Comparison of ENCODE assay signal across 8 cellular contexts in the genomic region with DNA sequence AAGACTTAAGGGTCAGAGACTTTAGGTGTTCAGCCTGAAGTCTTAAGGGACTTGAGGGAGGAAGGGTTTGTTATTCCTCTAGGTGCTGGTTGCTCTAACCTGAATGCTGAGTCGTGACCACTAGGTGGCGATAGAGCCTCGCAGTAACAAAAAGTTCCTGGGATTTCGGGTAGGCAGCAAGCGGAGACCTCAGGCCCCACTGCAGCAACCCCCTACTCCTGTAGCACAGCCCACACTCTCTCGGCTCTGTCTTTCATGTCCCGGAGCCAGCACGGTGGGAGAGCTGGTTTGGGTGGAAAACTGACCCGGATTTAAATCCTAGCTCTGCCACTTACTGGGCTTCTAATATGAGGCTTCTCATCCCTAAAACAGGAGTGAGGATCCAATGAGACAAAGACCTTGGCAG.
DNase-seq lines count a peak whose midpoint lies in the region; ATAC-seq and TF ChIP-seq lines count a peak whose summit lies in the region.

No MANE protein-coding gene starts in this region.

- no peaks in the 10 kb centered on the region; the same call in 1 of the 2 replicates for H3K27me3 Mint-ChIP-seq in WTC11 (ENCODE audit: low read depth)

- CTCF ChIA-PET in WTC11 (lab: Charles Lee), result interaction anchor here (0.6 to 1.9 kb wide), 4 partner anchors 8 to 55 kb away, joined by 3 to 7 read pairs (median 4); no protein-coding TSS in a partner anchor

- peak; percentile 81 for TF ChIP-seq CTCF in WTC11 (IDR thresholded peaks at IDR 0.05)

- POLR2A ChIA-PET in WTC11 (lab: Charles Lee), result no interaction called here

- ATAC-seq in HG02588 (IDR thresholded peaks at IDR 0.05; ENCODE audit: unreplicated experiment) (peak; percentile 54), WTC11 (peak; percentile 92), GM18861 (IDR thresholded peaks at IDR 0.05; ENCODE audit: unreplicated experiment) (no peak)

- no peaks in the 10 kb centered on the region for H3K36me3 Mint-ChIP-seq in WTC11

- 0 out of 2 replicates have a peak, but pooled peaks cover 7% of the 10 kb centered on the region for H3K4me1 Mint-ChIP-seq in WTC11

- H3K4me3 Mint-ChIP-seq in WTC11, result no peak overlapping the region

- no peak overlapping the region for H3K27ac Mint-ChIP-seq in WTC11

- peak; percentile 90 for DNase-seq in ELF-1 (ENCODE audit: low read depth, low spot score)
- DNase-seq in NCI-H2107 (lab: John Stamatoyannopoulos, UW), result peak; percentile 37
- DNase-seq in WTC11 (ENCODE audit: low spot score), result peak; percentile 91
- peak; percentile 24 for DNase-seq in central memory CD4-positive, alpha-beta T cell
- DNase-seq in kidney tubule cell (ENCODE audit: low spot score), result peak; percentile 71
- peak; percentile 37 for DNase-seq in stimulated activated CD4-positive, alpha-beta T cell treated with anti-CD3 and anti-CD28 coated beads, Interleukin-2, amount 100 ng/mL, for 4 hours (ENCODE audit: low read depth)

- H3K9me3 Mint-ChIP-seq in WTC11, result no peaks in the 10 kb centered on the region

TF ChIP-seq in WTC11, 78 proteins besides CTCF, POLR2A, EP300 and RAD21:
- no peak for TF ChIP-seq E2F5 (CRISPR knock-in tag; IDR thresholded peaks at IDR 0.05)
- no peak for TF ChIP-seq NR2C2 (CRISPR knock-in tag; IDR thresholded peaks at IDR 0.05)
- TF ChIP-seq, protein P1, sequence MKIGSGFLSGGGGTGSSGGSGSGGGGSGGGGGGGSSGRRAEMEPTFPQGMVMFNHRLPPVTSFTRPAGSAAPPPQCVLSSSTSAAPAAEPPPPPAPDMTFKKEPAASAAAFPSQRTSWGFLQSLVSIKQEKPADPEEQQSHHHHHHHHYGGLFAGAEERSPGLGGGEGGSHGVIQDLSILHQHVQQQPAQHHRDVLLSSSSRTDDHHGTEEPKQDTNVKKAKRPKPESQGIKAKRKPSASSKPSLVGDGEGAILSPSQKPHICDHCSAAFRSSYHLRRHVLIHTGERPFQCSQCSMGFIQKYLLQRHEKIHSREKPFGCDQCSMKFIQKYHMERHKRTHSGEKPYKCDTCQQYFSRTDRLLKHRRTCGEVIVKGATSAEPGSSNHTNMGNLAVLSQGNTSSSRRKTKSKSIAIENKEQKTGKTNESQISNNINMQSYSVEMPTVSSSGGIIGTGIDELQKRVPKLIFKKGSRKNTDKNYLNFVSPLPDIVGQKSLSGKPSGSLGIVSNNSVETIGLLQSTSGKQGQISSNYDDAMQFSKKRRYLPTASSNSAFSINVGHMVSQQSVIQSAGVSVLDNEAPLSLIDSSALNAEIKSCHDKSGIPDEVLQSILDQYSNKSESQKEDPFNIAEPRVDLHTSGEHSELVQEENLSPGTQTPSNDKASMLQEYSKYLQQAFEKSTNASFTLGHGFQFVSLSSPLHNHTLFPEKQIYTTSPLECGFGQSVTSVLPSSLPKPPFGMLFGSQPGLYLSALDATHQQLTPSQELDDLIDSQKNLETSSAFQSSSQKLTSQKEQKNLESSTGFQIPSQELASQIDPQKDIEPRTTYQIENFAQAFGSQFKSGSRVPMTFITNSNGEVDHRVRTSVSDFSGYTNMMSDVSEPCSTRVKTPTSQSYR (CRISPR knock-in tag; IDR thresholded peaks at IDR 0.05), result no peak
- no peak for TF ChIP-seq JAZF1 (CRISPR knock-in tag; IDR thresholded peaks at IDR 0.05)
- TF ChIP-seq ZNF232 (CRISPR knock-in tag; IDR thresholded peaks at IDR 0.05), result no peak
- TF ChIP-seq, protein P2, sequence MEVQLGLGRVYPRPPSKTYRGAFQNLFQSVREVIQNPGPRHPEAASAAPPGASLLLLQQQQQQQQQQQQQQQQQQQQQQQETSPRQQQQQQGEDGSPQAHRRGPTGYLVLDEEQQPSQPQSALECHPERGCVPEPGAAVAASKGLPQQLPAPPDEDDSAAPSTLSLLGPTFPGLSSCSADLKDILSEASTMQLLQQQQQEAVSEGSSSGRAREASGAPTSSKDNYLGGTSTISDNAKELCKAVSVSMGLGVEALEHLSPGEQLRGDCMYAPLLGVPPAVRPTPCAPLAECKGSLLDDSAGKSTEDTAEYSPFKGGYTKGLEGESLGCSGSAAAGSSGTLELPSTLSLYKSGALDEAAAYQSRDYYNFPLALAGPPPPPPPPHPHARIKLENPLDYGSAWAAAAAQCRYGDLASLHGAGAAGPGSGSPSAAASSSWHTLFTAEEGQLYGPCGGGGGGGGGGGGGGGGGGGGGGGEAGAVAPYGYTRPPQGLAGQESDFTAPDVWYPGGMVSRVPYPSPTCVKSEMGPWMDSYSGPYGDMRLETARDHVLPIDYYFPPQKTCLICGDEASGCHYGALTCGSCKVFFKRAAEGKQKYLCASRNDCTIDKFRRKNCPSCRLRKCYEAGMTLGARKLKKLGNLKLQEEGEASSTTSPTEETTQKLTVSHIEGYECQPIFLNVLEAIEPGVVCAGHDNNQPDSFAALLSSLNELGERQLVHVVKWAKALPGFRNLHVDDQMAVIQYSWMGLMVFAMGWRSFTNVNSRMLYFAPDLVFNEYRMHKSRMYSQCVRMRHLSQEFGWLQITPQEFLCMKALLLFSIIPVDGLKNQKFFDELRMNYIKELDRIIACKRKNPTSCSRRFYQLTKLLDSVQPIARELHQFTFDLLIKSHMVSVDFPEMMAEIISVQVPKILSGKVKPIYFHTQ (CRISPR knock-in tag; IDR thresholded peaks at IDR 0.05), result no peak
- TF ChIP-seq, protein P3, sequence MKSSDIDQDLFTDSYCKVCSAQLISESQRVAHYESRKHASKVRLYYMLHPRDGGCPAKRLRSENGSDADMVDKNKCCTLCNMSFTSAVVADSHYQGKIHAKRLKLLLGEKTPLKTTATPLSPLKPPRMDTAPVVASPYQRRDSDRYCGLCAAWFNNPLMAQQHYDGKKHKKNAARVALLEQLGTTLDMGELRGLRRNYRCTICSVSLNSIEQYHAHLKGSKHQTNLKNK (CRISPR knock-in tag; IDR thresholded peaks at IDR 0.05), result no peak
- no peak for TF ChIP-seq TEAD1 (CRISPR knock-in tag; IDR thresholded peaks at IDR 0.05)
- TF ChIP-seq, protein P4, sequence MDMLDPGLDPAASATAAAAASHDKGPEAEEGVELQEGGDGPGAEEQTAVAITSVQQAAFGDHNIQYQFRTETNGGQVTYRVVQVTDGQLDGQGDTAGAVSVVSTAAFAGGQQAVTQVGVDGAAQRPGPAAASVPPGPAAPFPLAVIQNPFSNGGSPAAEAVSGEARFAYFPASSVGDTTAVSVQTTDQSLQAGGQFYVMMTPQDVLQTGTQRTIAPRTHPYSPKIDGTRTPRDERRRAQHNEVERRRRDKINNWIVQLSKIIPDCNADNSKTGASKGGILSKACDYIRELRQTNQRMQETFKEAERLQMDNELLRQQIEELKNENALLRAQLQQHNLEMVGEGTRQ (CRISPR knock-in tag; IDR thresholded peaks at IDR 0.05), result no peak
- no peak for TF ChIP-seq ZSCAN18 (CRISPR knock-in tag; IDR thresholded peaks at IDR 0.05)
- no peak for TF ChIP-seq NFATC4 (CRISPR knock-in tag; IDR thresholded peaks at IDR 0.05)

Comparison
In these comparisons a context has a peak if more than half of its experiments do, and no peak if none do; other contexts are left out.
1. DNase-seq: peak in every context shown above with its lines; median percentile 91 in WTC11; 90 in ELF-1; 71 in kidney tubule cell; 37 in NCI-H2107; 37 in stimulated activated CD4-positive, alpha-beta T cell treated with anti-CD3 and anti-CD28 coated beads, Interleukin-2, amount 100 ng/mL, for 4 hours; 24 in central memory CD4-positive, alpha-beta T cell.